Comparison of ENCODE assay signal across 21 cellular contexts in genomic region chr15:67009576-67010569, GRCh38.
"Had no signal": no experiment of that assay in that cellular context is flagged by ENCODE, and none has a peak within 500 bp of the region (broad histone marks: within the 10 kb centered on the region; RNA-seq: fewer than 3 reads in every experiment).

No MANE protein-coding gene starts in this region.

- H3K4me1 ChIP-seq: breast epithelium, sigmoid colon had no signal

- H3K27me3 Mint-ChIP-seq: stimulated activated memory B cell treated with anti-CD40 and anti-IgM and Interleukin-4, amounts not matched to agents 10 μg/mL and 1 μg/mL and 100 μg/mL, for 72 hours had no signal

- H3K4me2 ChIP-seq: neural progenitor cell had no signal

- H3K27ac Mint-ChIP-seq: activated T-helper 1 cell treated with anti-CD3 and anti-CD28 coated beads, Interleukin-12 subunit alpha, Interleukin-12 subunit beta, Interleukin-2, Interleukin-4 antibody, amounts not matched to agents 30 ng/mL and 10 ng/mL and 1 ng/mL, durations not matched to agents 14 hours and 24 hours and 36 hours; dendritic cell treated with granulocyte-macrophage colony-stimulating factor and Interleukin-4, amounts not matched to agents 40 ng/mL and 50 ng/mL, for 4 days; naive B cell; neural progenitor cell; stimulated activated memory B cell treated with anti-CD40 and anti-IgM and Interleukin-4, amounts not matched to agents 10 μg/mL and 1 μg/mL and 100 μg/mL, for 72 hours had no signal

- DNase-seq: activated CD4-positive, alpha-beta T cell treated with anti-CD3 and anti-CD28 coated beads, Interleukin-2, amount 50 U/mL, for 48 hours; activated CD4-positive, CD25-positive, alpha-beta regulatory T cell treated with anti-CD3 and anti-CD28 coated beads, Interleukin-2, amount 50 U/mL, for 72 hours; activated naive CD4-positive, alpha-beta T cell; aorta; cerebellar nuclear complex; effector memory CD4-positive, alpha-beta T cell; foreskin melanocyte; heart left ventricle; left cardiac atrium; naive B cell; ovary; sigmoid colon; substantia nigra had no signal

- H3K4me3 Mint-ChIP-seq: activated T-helper 1 cell treated with anti-CD3 and anti-CD28 coated beads, Interleukin-12 subunit alpha, Interleukin-12 subunit beta, Interleukin-2, Interleukin-4 antibody, amounts not matched to agents 30 ng/mL and 10 ng/mL and 1 ng/mL, durations not matched to agents 14 hours and 24 hours and 36 hours; dendritic cell treated with granulocyte-macrophage colony-stimulating factor and Interleukin-4, amounts not matched to agents 40 ng/mL and 50 ng/mL, for 4 days; neural progenitor cell; stimulated activated memory B cell treated with anti-CD40 and anti-IgM and Interleukin-4, amounts not matched to agents 10 μg/mL and 1 μg/mL and 100 μg/mL, for 72 hours had no signal

- H3K4me3 ChIP-seq: breast epithelium, heart left ventricle, lung, neural progenitor cell, ovary, sigmoid colon, tibial nerve had no signal

- H3K9me3 ChIP-seq: breast epithelium, heart left ventricle, ovary, sigmoid colon, tibial nerve had no signal

- H3K27ac ChIP-seq: breast epithelium, epithelial cell of prostate, heart left ventricle, neural progenitor cell, ovary, sigmoid colon, tibial nerve had no signal

- H3K36me3 Mint-ChIP-seq: naive B cell; neural progenitor cell; stimulated activated memory B cell treated with anti-CD40 and anti-IgM and Interleukin-4, amounts not matched to agents 10 μg/mL and 1 μg/mL and 100 μg/mL, for 72 hours had no signal

- H3K9me3 Mint-ChIP-seq: activated T-helper 1 cell treated with anti-CD3 and anti-CD28 coated beads, Interleukin-12 subunit alpha, Interleukin-12 subunit beta, Interleukin-2, Interleukin-4 antibody, amounts not matched to agents 30 ng/mL and 10 ng/mL and 1 ng/mL, durations not matched to agents 14 hours and 24 hours and 36 hours; dendritic cell treated with granulocyte-macrophage colony-stimulating factor and Interleukin-4, amounts not matched to agents 40 ng/mL and 50 ng/mL, for 4 days; naive B cell; stimulated activated memory B cell treated with anti-CD40 and anti-IgM and Interleukin-4, amounts not matched to agents 10 μg/mL and 1 μg/mL and 100 μg/mL, for 72 hours had no signal

- H3K9ac ChIP-seq: neural progenitor cell had no signal

- H3K27me3 ChIP-seq: breast epithelium, heart left ventricle, neural progenitor cell, ovary, sigmoid colon, tibial nerve had no signal

- ATAC-seq: heart left ventricle; left cardiac atrium; stimulated activated memory B cell treated with anti-CD40 and anti-IgM and Interleukin-4, amounts not matched to agents 10 μg/mL and 1 μg/mL and 100 μg/mL, for 72 hours had no signal

- H3K36me3 ChIP-seq: breast epithelium, heart left ventricle, neural progenitor cell, ovary, sigmoid colon, tibial nerve had no signal
